ENCODE assay signal across 13 cellular contexts in the genomic region with DNA sequence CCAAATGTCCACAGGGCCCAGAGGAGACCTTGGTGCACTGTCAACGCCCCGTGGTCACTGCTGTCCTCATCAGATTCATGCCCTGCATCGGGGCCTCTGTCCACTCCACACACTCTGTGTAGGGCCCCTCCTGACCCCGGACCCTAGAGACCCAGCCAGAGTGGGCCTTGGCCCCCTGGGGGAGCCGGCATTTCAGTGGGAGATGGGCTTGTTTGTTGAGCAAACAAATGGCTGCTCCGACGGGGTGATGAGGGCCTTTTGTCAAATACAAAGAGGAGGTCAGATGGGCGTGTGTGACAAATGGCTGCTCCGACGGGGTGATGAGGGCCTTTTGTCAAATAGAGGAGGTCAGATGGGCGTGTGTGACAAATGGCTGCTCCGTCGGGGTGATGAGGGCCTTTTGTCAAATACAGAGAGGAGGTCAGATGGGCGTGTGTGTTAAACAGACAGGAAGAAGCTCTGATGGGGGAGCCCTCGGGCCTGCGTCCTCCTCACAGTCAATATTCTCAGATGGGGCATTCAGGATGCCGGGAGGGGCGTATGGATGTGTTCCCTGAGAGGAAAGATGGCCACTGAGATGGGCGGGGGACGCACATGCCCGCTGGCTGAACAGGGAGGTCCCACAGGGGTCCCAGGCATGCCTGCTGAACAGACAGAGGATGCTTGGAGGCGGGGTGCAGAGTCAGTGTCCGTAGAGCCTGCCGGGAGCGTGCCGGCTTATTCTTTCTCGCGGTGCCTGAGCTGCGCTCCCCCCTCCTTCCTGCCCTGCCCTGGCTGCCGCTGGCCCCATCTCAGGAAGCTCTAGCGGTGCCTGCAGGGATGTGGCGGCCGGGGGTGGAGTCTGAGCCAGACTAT. TPM values are rescaled to one million over a fixed set of nuclear protein-coding genes. Genes with fewer than 3 reads are reported as not detected.
A peak's percentile ranks its signal among the peaks of the same experiment; 100 is the strongest.
DNase-seq lines count a peak whose midpoint lies in the region; ATAC-seq, FAIRE-seq and TF ChIP-seq lines count a peak whose summit lies in the region.
"Had no signal": no experiment of that assay in that cellular context is flagged by ENCODE, and none has a peak within 500 bp of the region (broad histone marks: within the 10 kb centered on the region; RNA-seq: fewer than 3 reads in every experiment).

No MANE protein-coding gene starts in this region.

- no TSS peak for BruUV-seq in K562 (replicated peaks; lab: Mats Ljungman, UMichigan)

- no peaks in the 10 kb centered on the region for H3K27me3 ChIP-seq in K562 (ENCODE audit: control insufficient read depth in 2 of 2, insufficient read depth in 2 of 2, low read length in 2 of 2)

- no peak for TF ChIP-seq CTCF in K562 (IDR thresholded peaks at IDR 0.05 in 2 of 3, conservative IDR thresholded peaks at IDR 0.05 in 1 of 3; ENCODE audit: insufficient read depth in 2 of 3, low read depth in 1 of 3, low read length in 3 of 3)

- intact Hi-C loops in K562 (cut with micrococcal nuclease) (no loop called here), left ventricle myocardium superior (cut with micrococcal nuclease) (no loop called here), posterior vena cava (cut with DNase I) (no loop called here)

- TF ChIP-seq RAD21 in K562 (CRISPR knock-in tag; conservative IDR thresholded peaks at IDR 0.05 in 1 of 2, IDR thresholded peaks at IDR 0.05 in 1 of 2) = no peak

- H4K20me1 ChIP-seq in K562 (replicated peaks; ENCODE audit: control insufficient read depth, insufficient read depth, low read length) = peaks cover 5% of the 10 kb centered on the region

- H3K9ac ChIP-seq in ES-I3 (ENCODE audit: low read depth, low read length) (peak overlapping the region; percentile 10; the same call in 1 of the 2 replicates), K562 (ENCODE audit: insufficient read depth in 1 of 2, low read depth in 2 of 2, low read length in 2 of 2) (no peak overlapping the region)

- H3K4me3 ChIP-seq in K562 = no peak overlapping the region

- POLR2A ChIA-PET in K562 (lab: Yijun Ruan, JAX) = no interaction called here

- H3K4me2 ChIP-seq in K562 (ENCODE audit: insufficient read depth, low read length) = no peak overlapping the region

- no peaks in the 10 kb centered on the region for H3K9me1 ChIP-seq in K562 (ENCODE audit: control insufficient read depth, insufficient read depth, low read length)

- no peak for TF ChIP-seq POLR2A in K562 (conservative IDR thresholded peaks at IDR 0.05)

- FAIRE-seq in K562 (lab: Jason Lieb, UNC) = no peak

- ATAC-seq in K562 (no peak), left ventricle myocardium superior (peak; percentile 86), GM19328 (IDR thresholded peaks at IDR 0.05; ENCODE audit: unreplicated experiment) (no peak), HG03432 (IDR thresholded peaks at IDR 0.05; ENCODE audit: unreplicated experiment) (no peak)

- peaks cover 10% of the 10 kb centered on the region for H3K4me1 ChIP-seq in ES-I3 (ENCODE audit: insufficient read depth, low read length)
- peaks cover 0 to 26% of the 10 kb centered on the region in 2 experiments; a peak in 2 of 5 replicates for H3K4me1 ChIP-seq in K562 (replicated peaks in 1 of 2; ENCODE audit: control insufficient read depth in 2 of 2, insufficient read depth in 2 of 2, low read length in 2 of 2)

- peaks cover 31% of the 10 kb centered on the region for H3K79me2 ChIP-seq in K562 (ENCODE audit: control insufficient read depth, insufficient read depth, low read length)

- H3K9me3 ChIP-seq in ES-I3 (ENCODE audit: control insufficient read depth, insufficient read depth, low read length) (no peaks in the 10 kb centered on the region), K562 (replicated peaks; ENCODE audit: control insufficient read depth, insufficient read depth, low read depth, low read length) (no peaks in the 10 kb centered on the region)

- H2AFZ ChIP-seq in K562 (ENCODE audit: low read depth, low read length) = no peak overlapping the region

- in situ Hi-C loops in K562 (cut with MboI) = no loop called here

- TF ChIP-seq EP300 in K562 (IDR thresholded peaks at IDR 0.05; ENCODE audit: low read length) = no peak

- DNase-seq in K562 (ENCODE audit: extremely low read depth in 1 of 4, low spot score in 3 of 4) = no peak
- DNase-seq in left ventricle myocardium superior = peak; percentile 83
- peak; percentile 94 for DNase-seq in posterior vena cava (ENCODE audit: low spot score)
- DNase-seq in T-helper 2 cell = no peak
- DNase-seq in SKM-1 (lab: John Stamatoyannopoulos, UW; ENCODE audit: unreplicated experiment) = no peak
- DNase-seq: activated gamma-delta T cell; CD8-positive, alpha-beta memory T cell; NCI-H1092 treated with DMSO at 0.1 percent for 48 hours; trophoblast cell had no signal

- WGBS in K562 (ENCODE audit: insufficient coverage, low coverage, missing lambda C conversion rate) = 86% methylated on average over 27 of the region's 33 CpGs

- H3K36me3 ChIP-seq in ES-I3 (ENCODE audit: insufficient read depth, low read length) = no peaks in the 10 kb centered on the region
- H3K36me3 ChIP-seq in K562 (ENCODE audit: control insufficient read depth, insufficient read depth, low read length) = peaks cover 84% of the 10 kb centered on the region; the same call in 2 of the 3 replicates

- H3K27ac ChIP-seq in K562 (ENCODE audit: extremely low read depth, low read depth, low read length) = no peak overlapping the region

- CTCF ChIA-PET in K562 (lab: Yijun Ruan, JAX; ENCODE audit: low intra/inter-chr PET ratio) = no interaction called here

TF ChIP-seq in K562, 482 proteins besides CTCF, POLR2A, EP300 and RAD21 (continues in another document):
- no peak for TF ChIP-seq POLR2H (tag; IDR thresholded peaks at IDR 0.05; ENCODE audit: low read depth)

RNA-seq across cellular contexts. Expression of a gene that starts 36.3 kb away (rescaled TPM):
- total RNA-seq in K562 (2011; cell fraction: chromatin; rRNA removed; ENCODE audit: low replicate concordance) = 2.1 and 3.1 TPM in 2 replicates
- 3.2 and 3.8 TPM in 2 replicates for total RNA-seq in K562 (2011; cell fraction: nucleolus; rRNA removed)
- 3.5 and 8.2 TPM in 2 replicates for total RNA-seq in K562 (2011; cell fraction: nucleoplasm; rRNA removed)
- total RNA-seq in K562 (2014; rRNA removed) (0.45 and 1.2 TPM in 2 replicates), K562 (2014; rRNA removed; fragmentation: Illumina TruSeq; extraction: Trizol) (0.73 and 1.1 TPM in 2 replicates), K562 (2015; rRNA removed; fragmentation: Illumina TruSeq; extraction: Trizol) (not detected in 2 replicates), K562 (2021) (1.1 and 1.4 TPM in 2 replicates), left ventricle myocardium superior (not detected), posterior vena cava (not detected)
- polyA plus RNA-seq in K562 (2011; rRNA removed) (12.3 and 12.9 TPM in 2 replicates), K562 (2014; fragmentation: Illumina TruSeq; extraction: Trizol) (2.9 and 3.0 TPM in 2 replicates), K562 (2014; fragmentation: Nextera tagmentation; extraction: Ambion mirVana) (1 to 10 TPM in 1 of 2 experiments, under 1 TPM in 1; 0.86 to 1.8 TPM), K562 (2014; rRNA removed) (0.77 and 1.6 TPM in 2 replicates)
- polyA plus RNA-seq in K562 (2011; cell fraction: cytosol; rRNA removed) = 9.2 and 18.1 TPM in 2 replicates
- 3.3 and 7.5 TPM in 2 replicates for polyA plus RNA-seq in K562 (2011; cell fraction: nucleus; rRNA removed)
- 2.3 and 5.3 TPM in 2 replicates for polyA plus RNA-seq in K562 (2012)
- 3.8 and 4.3 TPM in 2 replicates for polyA minus RNA-seq in K562 (2011; rRNA and poly(A)+ RNA removed)
- polyA minus RNA-seq in K562 (2011; cell fraction: cytosol; rRNA and poly(A)+ RNA removed) = 2.2 and 5.2 TPM in 2 replicates
- polyA minus RNA-seq in K562 (2011; cell fraction: nucleus; rRNA and poly(A)+ RNA removed) = 1.7 TPM in 1 of 2 replicates, not detected in the other
- total RNA-seq: CD8-positive, alpha-beta memory T cell had no signal

RNA-seq across cellular contexts. Expression of a gene that starts 39.2 kb away (rescaled TPM):
- not detected in 2 replicates for total RNA-seq in K562 (2011; cell fraction: chromatin; rRNA removed; ENCODE audit: low replicate concordance)
- not detected in 2 replicates for total RNA-seq in K562 (2011; cell fraction: nucleolus; rRNA removed)
- total RNA-seq in K562 (2011; cell fraction: nucleoplasm; rRNA removed) = not detected in 2 replicates
- total RNA-seq in K562 (2014; rRNA removed) (not detected in 2 replicates), K562 (2014; rRNA removed; fragmentation: Illumina TruSeq; extraction: Trizol) (not detected in 2 replicates), K562 (2015; rRNA removed; fragmentation: Illumina TruSeq; extraction: Trizol) (not detected in 2 replicates), K562 (2021) (not detected in 2 replicates), left ventricle myocardium superior (not detected), posterior vena cava (not detected)
- polyA plus RNA-seq in K562 (2011; rRNA removed) (not detected in 2 replicates), K562 (2014; fragmentation: Illumina TruSeq; extraction: Trizol) (not detected in 2 replicates), K562 (2014; fragmentation: Nextera tagmentation; extraction: Ambion mirVana) (not detected), K562 (2014; rRNA removed) (not detected in 2 replicates)
- not detected in 2 replicates for polyA plus RNA-seq in K562 (2011; cell fraction: cytosol; rRNA removed)
- polyA plus RNA-seq in K562 (2011; cell fraction: nucleus; rRNA removed) = not detected in 2 replicates
- not detected in 2 replicates for polyA plus RNA-seq in K562 (2012)
- polyA minus RNA-seq in K562 (2011; rRNA and poly(A)+ RNA removed) = not detected in 2 replicates
- not detected in 2 replicates for polyA minus RNA-seq in K562 (2011; cell fraction: cytosol; rRNA and poly(A)+ RNA removed)
- polyA minus RNA-seq in K562 (2011; cell fraction: nucleus; rRNA and poly(A)+ RNA removed) = not detected in 2 replicates
- total RNA-seq: CD8-positive, alpha-beta memory T cell; T-helper 2 cell treated with Interferon-gamma antibody and Interleukin-4, amounts not matched to agents 100 ng/mL and 5 ng/mL, for 36 hours had no signal
- polyA plus RNA-seq: CD8-positive, alpha-beta memory T cell had no signal

RNA-seq across cellular contexts. Expression of a gene that starts 56.4 kb away (rescaled TPM):
- 1.7 and 7.3 TPM in 2 replicates for total RNA-seq in K562 (2011; cell fraction: chromatin; rRNA removed; ENCODE audit: low replicate concordance)
- total RNA-seq in K562 (2011; cell fraction: nucleolus; rRNA removed) = 15.4 and 16.5 TPM in 2 replicates
- total RNA-seq in K562 (2011; cell fraction: nucleoplasm; rRNA removed) = 6.7 and 6.9 TPM in 2 replicates
- 47.2 and 58.7 TPM in 2 replicates for total RNA-seq in K562 (2014; rRNA removed)
- total RNA-seq in K562 (2014; rRNA removed; fragmentation: Illumina TruSeq; extraction: Trizol) = 1.1 and 1.8 TPM in 2 replicates
- 10.4 and 10.6 TPM in 2 replicates for total RNA-seq in K562 (2015; rRNA removed; fragmentation: Illumina TruSeq; extraction: Trizol)
- total RNA-seq in K562 (2021) = 21.4 and 31.0 TPM in 2 replicates
- polyA plus RNA-seq in K562 (2011; rRNA removed) = 5.1 and 6.3 TPM in 2 replicates
- 7.6 and 28.6 TPM in 2 replicates for polyA plus RNA-seq in K562 (2011; cell fraction: cytosol; rRNA removed)
- 4.8 and 12.7 TPM in 2 replicates for polyA plus RNA-seq in K562 (2011; cell fraction: nucleus; rRNA removed)
- polyA plus RNA-seq in K562 (2012) = 15.9 and 28.3 TPM in 2 replicates
- 1.2 and 8.2 TPM in 2 replicates for polyA plus RNA-seq in K562 (2014; fragmentation: Illumina TruSeq; extraction: Trizol)
- under 1 TPM; 0.14 to 0.15 TPM for polyA plus RNA-seq in K562 (2014; fragmentation: Nextera tagmentation; extraction: Ambion mirVana)
- polyA plus RNA-seq in K562 (2014; rRNA removed) = 31.2 and 32.8 TPM in 2 replicates
- 1.1 and 2.0 TPM in 2 replicates for polyA minus RNA-seq in K562 (2011; rRNA and poly(A)+ RNA removed)
- polyA minus RNA-seq in K562 (2011; cell fraction: cytosol; rRNA and poly(A)+ RNA removed) = 10.9 and 15.2 TPM in 2 replicates
- polyA minus RNA-seq in K562 (2011; cell fraction: nucleus; rRNA and poly(A)+ RNA removed) = 5.5 and 6.3 TPM in 2 replicates
- total RNA-seq in left ventricle myocardium superior = 11.0 TPM
- total RNA-seq in posterior vena cava = 10 to 100 TPM; 10.1 to 10.7 TPM

Comparison
In these comparisons a context has a peak if more than half of its experiments do, and no peak if none do; other contexts are left out.
1. DNase-seq: peak in left ventricle myocardium superior (single experiment) and posterior vena cava (single experiment); none in K562 (0 of 4), T-helper 2 cell (0 of 5) and SKM-1 (single experiment).